In genomic region chr1:210900079-210900478, GRCh38 we compare ENCODE assay signal across 27 cellular contexts.
"Had no signal": no experiment of that assay in that cellular context is flagged by ENCODE, and none has a peak within 500 bp of the region (broad histone marks: within the 10 kb centered on the region; RNA-seq: fewer than 3 reads in every experiment).

No MANE protein-coding gene starts in this region.

- H3K4me1 ChIP-seq: body of pancreas had no signal

- ATAC-seq: activated T-cell treated with anti-CD3 and anti-CD28 coated beads, Interleukin-2, amount 50 U/mL, for 72 hours; body of pancreas; esophagus mucosa; WTC11 had no signal

- H3K9me3 Mint-ChIP-seq: activated CD4-positive, alpha-beta memory T cell treated with anti-CD3 and anti-CD28 coated beads, Interleukin-2, amount 10 ng/mL, durations not matched to agents 7 days and 5 days; activated CD4-positive, alpha-beta T cell treated with anti-CD3 and anti-CD28 coated beads, Interleukin-2, amount 10 ng/mL, durations not matched to agents 7 days and 5 days; activated T-cell treated with anti-CD3 and anti-CD28 coated beads, Interleukin-2, amount 50 U/mL, for 24 hours; activated T-cell treated with anti-CD3 and anti-CD28 coated beads, Interleukin-2, amount 50 U/mL, for 72 hours had no signal

- H3K36me3 Mint-ChIP-seq: activated naive CD8-positive, alpha-beta T cell; WTC11 had no signal

- H3K4me3 Mint-ChIP-seq: activated CD4-positive, alpha-beta memory T cell treated with anti-CD3 and anti-CD28 coated beads, Interleukin-2, amount 10 ng/mL, durations not matched to agents 7 days and 5 days; activated CD4-positive, alpha-beta T cell treated with anti-CD3 and anti-CD28 coated beads, Interleukin-2, amount 10 ng/mL, durations not matched to agents 7 days and 5 days; activated naive CD8-positive, alpha-beta T cell; activated T-cell treated with anti-CD3 and anti-CD28 coated beads, Interleukin-2, amount 50 U/mL, for 24 hours; activated T-cell treated with anti-CD3 and anti-CD28 coated beads, Interleukin-2, amount 50 U/mL, for 72 hours; WTC11 had no signal

- H3K4me3 ChIP-seq: body of pancreas had no signal

- H3K27ac ChIP-seq: body of pancreas had no signal

- H3K9me3 ChIP-seq: body of pancreas had no signal

- H3K27ac Mint-ChIP-seq: activated CD4-positive, alpha-beta memory T cell treated with anti-CD3 and anti-CD28 coated beads, Interleukin-2, amount 10 ng/mL, durations not matched to agents 7 days and 5 days; activated CD4-positive, alpha-beta T cell treated with anti-CD3 and anti-CD28 coated beads, Interleukin-2, amount 10 ng/mL, durations not matched to agents 7 days and 5 days; activated naive CD8-positive, alpha-beta T cell; activated T-cell treated with anti-CD3 and anti-CD28 coated beads, Interleukin-2, amount 50 U/mL, for 24 hours; activated T-cell treated with anti-CD3 and anti-CD28 coated beads, Interleukin-2, amount 50 U/mL, for 72 hours; WTC11 had no signal

- DNase-seq: activated CD4-positive, alpha-beta memory T cell treated with anti-CD3 and anti-CD28 coated beads, Interleukin-2, amount 10 ng/mL, durations not matched to agents 7 days and 5 days; activated CD4-positive, alpha-beta T cell treated with anti-CD3 and anti-CD28 coated beads for 1 hour; activated CD4-positive, alpha-beta T cell treated with anti-CD3 and anti-CD28 coated beads for 4 hours; activated CD4-positive, alpha-beta T cell treated with anti-CD3 and anti-CD28 coated beads, Interleukin-2, amount 10 ng/mL, durations not matched to agents 7 days and 5 days; activated CD4-positive, alpha-beta T cell treated with anti-CD3 and anti-CD28 coated beads, Interleukin-2, amount 50 U/mL, for 4 hours; activated CD8-positive, alpha-beta memory T cell treated with anti-CD3 and anti-CD28 coated beads, Interleukin-2, amount 50 U/mL, for 48 hours; activated gamma-delta T cell; activated naive CD4-positive, alpha-beta T cell; activated naive CD4-positive, alpha-beta T cell treated with anti-CD3 and anti-CD28 coated beads, Interleukin-2, amount 50 U/mL, for 16 hours; activated T-cell treated with anti-CD3 and anti-CD28 coated beads for 4 hours; activated T-cell treated with anti-CD3 and anti-CD28 coated beads, Interleukin-2, amount 50 U/mL, for 24 hours; activated T-cell treated with anti-CD3 and anti-CD28 coated beads, Interleukin-2, amount 50 U/mL, for 72 hours; amniotic stem cell; aorta; body of pancreas; caudate nucleus; cortex of kidney; dermis blood vessel endothelial cell; effector CD8-positive, alpha-beta T cell; foreskin fibroblast; head of caudate nucleus; T-helper 2 cell had no signal

- FAIRE-seq: colon, frontal cortex had no signal

- H3K4me1 Mint-ChIP-seq: activated CD4-positive, alpha-beta memory T cell treated with anti-CD3 and anti-CD28 coated beads, Interleukin-2, amount 10 ng/mL, durations not matched to agents 7 days and 5 days; activated CD4-positive, alpha-beta T cell treated with anti-CD3 and anti-CD28 coated beads, Interleukin-2, amount 10 ng/mL, durations not matched to agents 7 days and 5 days; WTC11 had no signal

- H3K27me3 ChIP-seq: body of pancreas had no signal
